Comparison of ENCODE assay signal across 9 cellular contexts in the genomic region with DNA sequence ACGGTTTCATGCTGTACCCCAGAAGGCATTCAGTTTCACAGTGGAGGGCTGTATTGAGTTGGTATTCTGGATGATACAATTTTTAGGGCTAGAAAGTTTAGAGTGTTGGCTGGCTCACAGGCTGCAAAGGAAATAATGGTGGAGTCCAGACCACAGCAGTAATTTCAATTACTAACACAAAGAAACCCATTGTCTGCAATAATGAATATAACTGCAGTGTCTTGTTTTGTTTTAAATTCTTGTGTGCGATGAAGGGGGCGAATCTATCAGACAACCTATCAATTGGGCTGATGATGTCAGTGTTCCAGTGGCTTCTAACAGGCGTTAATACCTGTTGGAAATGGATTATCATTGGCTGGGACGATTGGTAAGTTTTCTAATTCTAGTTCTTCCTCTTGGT. TPM values are rescaled to one million over a fixed set of nuclear protein-coding genes. Genes with fewer than 3 reads are reported as not detected.
DNase-seq lines count a peak whose midpoint lies in the region; ATAC-seq and TF ChIP-seq lines count a peak whose summit lies in the region.
"Had no signal": no experiment of that assay in that cellular context is flagged by ENCODE, and none has a peak within 500 bp of the region (broad histone marks: within the 10 kb centered on the region; RNA-seq: fewer than 3 reads in every experiment).

No MANE protein-coding gene starts in this region.

- H3K9me3 Mint-ChIP-seq in endothelial cell (ENCODE audit: unreplicated experiment) = no peaks in the 10 kb centered on the region

- H4K20me1 ChIP-seq in OCI-LY3 (ENCODE audit: insufficient read depth, low read length) = no peaks in the 10 kb centered on the region; the same call in 1 of the 2 replicates

- no peaks in the 10 kb centered on the region for H3K27me3 ChIP-seq in OCI-LY3 (ENCODE audit: low read depth, low read length)
- H3K27me3 ChIP-seq in neuron (ENCODE audit: insufficient read depth, low read length) = no peaks in the 10 kb centered on the region

- peaks cover 17% of the 10 kb centered on the region for H3K36me3 Mint-ChIP-seq in endothelial cell (ENCODE audit: low read depth, unreplicated experiment)

- peak overlapping the region; percentile 95 for H3K4me3 ChIP-seq in OCI-LY3 (ENCODE audit: low read length)
- peak overlapping the region; percentile 100 for H3K4me3 ChIP-seq in neuron (ENCODE audit: low read length)

- H3K9ac ChIP-seq in OCI-LY3 (ENCODE audit: low read length) = peak overlapping the region; percentile 84

- no peak for ATAC-seq in HG03159 (IDR thresholded peaks at IDR 0.05; ENCODE audit: unreplicated experiment)

- peak; percentile 62 for DNase-seq in COLO829 (ENCODE audit: low spot score)
- no peak for DNase-seq in endothelial cell (ENCODE audit: low spot score)
- DNase-seq in NCI-H2227 treated with DMSO at 0.1 percent for 48 hours (lab: John Stamatoyannopoulos, UW) = no peak
- DNase-seq in stimulated activated CD4-positive, alpha-beta T cell treated with anti-CD3 and anti-CD28 coated beads, Interleukin-4, amount 100 ng/mL, for 4 hours = no peak
- DNase-seq in NCI-H2029 treated with DMSO at 0.1 percent for 48 hours (lab: John Stamatoyannopoulos, UW) = no peak
- DNase-seq: head of caudate nucleus had no signal

- H3K4me1 ChIP-seq in OCI-LY3 (ENCODE audit: low read length) (peaks cover 21% of the 10 kb centered on the region), neuron (ENCODE audit: insufficient read depth, low read length) (peaks cover 33% of the 10 kb centered on the region)

- no peak overlapping the region for H3K27ac ChIP-seq in OCI-LY3 (ENCODE audit: low read length)

- H3K36me3 ChIP-seq in OCI-LY3 (replicated peaks; ENCODE audit: low read depth, low read length) (peaks cover 6% of the 10 kb centered on the region), neuron (ENCODE audit: insufficient read depth, low read length) (peaks cover 9% of the 10 kb centered on the region)

- peaks cover 10% of the 10 kb centered on the region for H3K27me3 Mint-ChIP-seq in endothelial cell (ENCODE audit: unreplicated experiment)

- H2AFZ ChIP-seq in OCI-LY3 (ENCODE audit: low read depth, low read length) = no peak overlapping the region
- H2AFZ ChIP-seq in neuron (ENCODE audit: low read depth, low read length) = no peak overlapping the region

- TF ChIP-seq CTCF in OCI-LY3 (IDR thresholded peaks at IDR 0.05; ENCODE audit: low read depth, low read length) (no peak), endothelial cell (IDR thresholded peaks at IDR 0.05; ENCODE audit: unreplicated experiment) (no peak)

- H3K9me3 ChIP-seq in OCI-LY3 (ENCODE audit: insufficient read depth, low read length) (no peaks in the 10 kb centered on the region), neuron (ENCODE audit: low read length) (no peaks in the 10 kb centered on the region)

- no peak overlapping the region for H3K27ac Mint-ChIP-seq in endothelial cell (ENCODE audit: unreplicated experiment)

- H3K4me1 Mint-ChIP-seq in endothelial cell (ENCODE audit: unreplicated experiment) = peaks cover 23% of the 10 kb centered on the region

- peak overlapping the region; percentile 91 for H3K4me3 Mint-ChIP-seq in endothelial cell (ENCODE audit: unreplicated experiment)

- H3K4me2 ChIP-seq in OCI-LY3 (ENCODE audit: low read length) = peak overlapping the region; percentile 91

- H3K79me2 ChIP-seq in OCI-LY3 (ENCODE audit: low read length) = peaks cover 17% of the 10 kb centered on the region

RNA-seq across cellular contexts. Expression of a gene that starts 1.5 kb away (rescaled TPM):
- 12.4 TPM for total RNA-seq in endothelial cell (ENCODE audit: unreplicated experiment)

RNA-seq across cellular contexts. Expression of a gene that starts 43.8 kb away (rescaled TPM):
- 16.4 TPM for total RNA-seq in endothelial cell (ENCODE audit: unreplicated experiment)

RNA-seq across cellular contexts. Expression of a gene that starts 46.6 kb away (rescaled TPM):
- 30.7 TPM for total RNA-seq in endothelial cell (ENCODE audit: unreplicated experiment)

RNA-seq across cellular contexts. Expression of a gene that starts 56.5 kb away (rescaled TPM):
- total RNA-seq in endothelial cell (ENCODE audit: unreplicated experiment) = 44.8 TPM
